ENCODE assay signal across 1 cellular context in genomic region chr20:64056639-64056888, GRCh38.
TF ChIP-seq lines count a peak whose summit lies in the region.

No MANE protein-coding gene starts in this region.

TF ChIP-seq in HepG2, 621 proteins besides CTCF, POLR2A, EP300 and RAD21 (continued from another document and continues in another):
- TF ChIP-seq AHDC1 (CRISPR knock-in tag; IDR thresholded peaks at IDR 0.05; ENCODE audit: borderline replicate concordance), result no peak
- TF ChIP-seq FOXP1 (IDR thresholded peaks at IDR 0.05), result no peak
- TF ChIP-seq FOXP1 (CRISPR knock-in tag; IDR thresholded peaks at IDR 0.05), result 0 out of 2 replicates have a peak, but pooled peaks have one; percentile 17
- TF ChIP-seq PITX1 (CRISPR knock-in tag; IDR thresholded peaks at IDR 0.05), result no peak
- TF ChIP-seq PAXIP1 (CRISPR knock-in tag; conservative IDR thresholded peaks at IDR 0.05), result peak; percentile 88
- TF ChIP-seq SNAI1 (CRISPR knock-in tag; IDR thresholded peaks at IDR 0.05; ENCODE audit: borderline replicate concordance), result 0 out of 2 replicates have a peak, but pooled peaks have one; percentile 16
- TF ChIP-seq AKAP8 (CRISPR knock-in tag; IDR thresholded peaks at IDR 0.05), result no peak
- no peak for TF ChIP-seq XRCC5 (optimal IDR thresholded peaks at IDR 0.05; ENCODE audit: low read length)
- no peak for TF ChIP-seq ZNF362 (CRISPR knock-in tag; IDR thresholded peaks at IDR 0.05; ENCODE audit: borderline replicate concordance)
- no peak for TF ChIP-seq HES4 (CRISPR knock-in tag; IDR thresholded peaks at IDR 0.05; ENCODE audit: borderline replicate concordance)
- no peak for TF ChIP-seq ZNF160 (CRISPR knock-in tag; IDR thresholded peaks at IDR 0.05)
- no peak for TF ChIP-seq ZNF180 (CRISPR knock-in tag; IDR thresholded peaks at IDR 0.05; ENCODE audit: borderline replicate concordance, low read depth)
- no peak for TF ChIP-seq KMT2B (CRISPR knock-in tag; IDR thresholded peaks at IDR 0.05)
- TF ChIP-seq ZNF232 (CRISPR knock-in tag; IDR thresholded peaks at IDR 0.05; ENCODE audit: borderline replicate concordance), result no peak
- TF ChIP-seq IKZF5 (CRISPR knock-in tag; IDR thresholded peaks at IDR 0.05), result no peak
- no peak for TF ChIP-seq ZBTB40 (IDR thresholded peaks at IDR 0.05)
- TF ChIP-seq ZBTB40 (CRISPR knock-in tag; IDR thresholded peaks at IDR 0.05), result no peak
- TF ChIP-seq NRL (CRISPR knock-in tag; IDR thresholded peaks at IDR 0.05; ENCODE audit: borderline replicate concordance), result no peak
- TF ChIP-seq NFKBIZ (CRISPR knock-in tag; IDR thresholded peaks at IDR 0.05), result no peak
- TF ChIP-seq DNMT3B (CRISPR knock-in tag; conservative IDR thresholded peaks at IDR 0.05), result no peak
- TF ChIP-seq ZSCAN21 (CRISPR knock-in tag; IDR thresholded peaks at IDR 0.05; ENCODE audit: borderline replicate concordance), result no peak; the same call in 1 of the 2 replicates
- no peak for TF ChIP-seq TBL1XR1 (IDR thresholded peaks at IDR 0.05; ENCODE audit: borderline replicate concordance, low read length, partially characterized antibody)
- TF ChIP-seq ATF4 (CRISPR knock-in tag; IDR thresholded peaks at IDR 0.05), result no peak
- TF ChIP-seq FOXJ3 (CRISPR knock-in tag; IDR thresholded peaks at IDR 0.05; ENCODE audit: borderline replicate concordance), result no peak
- TF ChIP-seq TFDP2 (CRISPR knock-in tag; IDR thresholded peaks at IDR 0.05), result peak; percentile 11; the same call in 1 of the 2 replicates
- no peak for TF ChIP-seq RORA (CRISPR knock-in tag; IDR thresholded peaks at IDR 0.05)
- peak; percentile 53 for TF ChIP-seq HOXA3 (CRISPR knock-in tag; IDR thresholded peaks at IDR 0.05)
- TF ChIP-seq ZBTB46 (CRISPR knock-in tag; IDR thresholded peaks at IDR 0.05; ENCODE audit: borderline replicate concordance), result no peak
- TF ChIP-seq PAWR (CRISPR knock-in tag; IDR thresholded peaks at IDR 0.05; ENCODE audit: borderline replicate concordance), result no peak
- no peak for TF ChIP-seq RFX5 (IDR thresholded peaks at IDR 0.05; ENCODE audit: low read depth, low read length)
- TF ChIP-seq NR2F6 (IDR thresholded peaks at IDR 0.05), result peak; percentile 84
- TF ChIP-seq NR2F6 (CRISPR knock-in tag; IDR thresholded peaks at IDR 0.05), result peak; percentile 93
- TF ChIP-seq RARG (CRISPR knock-in tag; IDR thresholded peaks at IDR 0.05; ENCODE audit: low read depth), result no peak
